8 cellular contexts compared by ENCODE assay signal in the genomic region with DNA sequence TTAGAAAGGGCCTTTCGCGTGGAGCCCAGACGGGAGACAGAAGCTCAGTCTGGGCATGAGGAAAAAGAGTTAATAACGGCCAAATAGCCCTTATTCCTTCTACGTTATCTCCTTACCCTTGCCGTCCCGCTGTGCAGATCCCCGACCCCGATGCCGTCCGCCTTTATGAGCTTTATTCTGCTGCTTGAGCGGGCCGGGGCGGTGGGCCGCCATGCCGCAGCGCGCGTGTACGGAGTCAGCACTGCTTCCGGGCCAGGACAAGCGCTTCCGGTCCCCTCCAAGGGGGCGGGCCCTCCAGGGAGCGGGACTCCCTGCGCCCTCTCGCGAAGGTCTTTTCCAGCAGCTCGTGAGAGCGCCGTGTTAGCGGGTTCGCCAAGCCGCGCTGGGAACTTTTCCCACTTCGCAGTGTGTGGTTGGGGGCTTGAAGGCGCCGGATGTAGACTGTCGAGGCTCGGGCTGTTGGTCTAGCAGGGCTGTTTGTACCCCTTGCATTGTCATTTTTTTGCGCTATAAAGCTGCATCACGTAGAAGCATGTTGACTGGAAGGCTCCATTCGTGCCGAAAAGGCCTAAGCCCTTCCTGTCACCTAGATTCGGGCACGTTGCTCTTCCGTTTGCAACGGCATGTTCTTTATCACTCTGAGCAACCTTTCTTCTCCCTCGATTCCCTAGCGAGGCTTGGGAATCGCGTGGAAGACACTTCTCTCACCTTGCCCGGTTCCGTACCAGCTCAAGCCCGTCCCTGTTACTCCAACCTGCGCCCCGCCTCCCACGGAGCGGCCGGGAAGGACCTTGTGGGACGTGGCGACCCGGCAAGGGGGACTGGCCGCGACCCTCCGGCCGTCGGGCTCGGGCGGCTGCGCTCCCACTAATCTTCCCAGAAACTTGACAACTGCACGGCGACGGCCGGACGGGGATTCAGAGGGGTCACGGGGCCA. TPM values are rescaled to one million over a fixed set of nuclear protein-coding genes. Genes with fewer than 3 reads are reported as not detected.
A peak's percentile ranks its signal among the peaks of the same experiment; 100 is the strongest.
DNase-seq lines count a peak whose midpoint lies in the region; ATAC-seq and TF ChIP-seq lines count a peak whose summit lies in the region.

A gene (minus strand): TSS at position 243 of the 937 bp plus-strand sequence. CDS start 30 bp downstream, at position 213.

- CTCF ChIA-PET in activated B cell treated with CpG ODN at 0.5 μM for 24 hours (lab: Charles Lee): interaction anchor here (0.7 to 1.3 kb wide), 4 partner anchors 14 to 713 kb away, joined by 3 to 9 read pairs (median 3); no protein-coding TSS in a partner anchor

- DNase-seq in NCI-H2227 (lab: John Stamatoyannopoulos, UW; ENCODE audit: unreplicated experiment): peak; percentile 90
- peak; percentile 85 for DNase-seq in activated B cell treated with CpG ODN at 0.5 μM for 24 hours
- DNase-seq in caudate nucleus (lab: John Stamatoyannopoulos, UW): peak in 59 of 61 donors; percentile 49 to 95 (median 86)
- DNase-seq in inferior parietal cortex (ENCODE audit: extremely low spot score): peak; percentile 94
- peak; percentile 76 to 88 for DNase-seq in stimulated activated CD4-positive, alpha-beta T cell treated with anti-CD3 and anti-CD28 coated beads, Interleukin-12 subunit alpha, Interleukin-12 subunit beta, amount 100 ng/mL, for 24 hours (ENCODE audit: low read depth in 2 of 2)

- H3K27me3 ChIP-seq in ACC112 (ENCODE audit: insufficient read depth, low read length): no peaks in the 10 kb centered on the region

- no peaks in the 10 kb centered on the region for H3K27me3 Mint-ChIP-seq in activated B cell treated with CpG ODN at 0.5 μM for 24 hours

- ATAC-seq in HG03095 (IDR thresholded peaks at IDR 0.05; ENCODE audit: unreplicated experiment) (peak; percentile 83), activated B cell treated with CpG ODN at 0.5 μM for 24 hours (ENCODE audit: low read depth) (peak; percentile 79)

- H3K36me3 Mint-ChIP-seq in activated B cell treated with CpG ODN at 0.5 μM for 24 hours (ENCODE audit: low read depth): peaks cover 1% of the 10 kb centered on the region

- H3K9me3 Mint-ChIP-seq in activated B cell treated with CpG ODN at 0.5 μM for 24 hours: no peaks in the 10 kb centered on the region

- peaks cover 23% of the 10 kb centered on the region for H3K4me1 Mint-ChIP-seq in activated B cell treated with CpG ODN at 0.5 μM for 24 hours

- H3K27ac ChIP-seq in ACC112 (ENCODE audit: low read depth, low read length): peak within 1 kb of the TSS; percentile 53
- H3K27ac ChIP-seq in caudate nucleus (ENCODE audit: low read depth, low read length): peak within 1 kb of the TSS; percentile 86

- peaks cover 34% of the 10 kb centered on the region for H3K36me3 ChIP-seq in ACC112 (ENCODE audit: insufficient read depth, low read length)

- H3K4me3 ChIP-seq in ACC112 (ENCODE audit: low read depth, low read length): peak within 1 kb of the TSS; percentile 90

- H2AFZ ChIP-seq in ACC112 (ENCODE audit: low read length, unreplicated experiment): peak within 1 kb of the TSS; percentile 99

- peak within 1 kb of the TSS; percentile 99 for H3K4me3 Mint-ChIP-seq in activated B cell treated with CpG ODN at 0.5 μM for 24 hours

- intact Hi-C loops in activated B cell treated with CpG ODN at 0.5 μM for 24 hours (cut with micrococcal nuclease): loop anchor here (1.0 to 2.0 kb wide), 7 partner anchors 17 to 620 kb away; a partner anchor contains a TSS

- TF ChIP-seq CTCF in activated B cell treated with CpG ODN at 0.5 μM for 24 hours (IDR thresholded peaks at IDR 0.05): no peak

- H3K79me2 ChIP-seq in ACC112 (ENCODE audit: control insufficient read depth, insufficient read depth, low read length, unreplicated experiment): peaks cover 49% of the 10 kb centered on the region

- peak within 1 kb of the TSS; percentile 96 for H3K27ac Mint-ChIP-seq in activated B cell treated with CpG ODN at 0.5 μM for 24 hours

- POLR2A ChIA-PET in activated B cell treated with CpG ODN at 0.5 μM for 24 hours (lab: Charles Lee): interaction anchor here (0.6 to 3.2 kb wide), 18 partner anchors 9 to 1575 kb away, joined by 3 to 25 read pairs (median 3); a partner anchor contains a TSS

- TF ChIP-seq POLR2A in GM18526 (IDR thresholded peaks at IDR 0.05; ENCODE audit: extremely low read depth, insufficient read length): peak; percentile 90

- peaks cover 19% of the 10 kb centered on the region for H3K4me1 ChIP-seq in ACC112 (ENCODE audit: control insufficient read depth, insufficient read depth, low read length, unreplicated experiment)

RNA-seq across cellular contexts. Expression of the gene that starts here (rescaled TPM):
- 46.4 and 48.5 TPM in 2 replicates for total RNA-seq in activated B cell treated with CpG ODN at 0.5 μM for 24 hours

Comparison
In these comparisons a context has a peak if more than half of its experiments do, and no peak if none do; other contexts are left out.
1. Peak in every context shown above with its lines: DNase-seq, ATAC-seq, H3K4me3 ChIP-seq and H3K27ac ChIP-seq.